ENCODE assay signal across 1 cellular context in genomic region chr16:75062135-75062943, GRCh38.
TF ChIP-seq lines count a peak whose summit lies in the region.

No MANE protein-coding gene starts in this region.

TF ChIP-seq in K562, 482 proteins besides CTCF, POLR2A, EP300 and RAD21 (continued from another document and continues in another):
- TF ChIP-seq RREB1 (CRISPR knock-in tag; IDR thresholded peaks at IDR 0.05) (no peak), CGGBP1 (CRISPR knock-in tag; IDR thresholded peaks at IDR 0.05) (no peak), NFYB (IDR thresholded peaks at IDR 0.05; ENCODE audit: extremely low read depth, insufficient read length) (no peak), MCM5 (IDR thresholded peaks at IDR 0.05; ENCODE audit: low read depth) (no peak), TAF7 (tag; IDR thresholded peaks at IDR 0.05) (no peak), E2F8 (IDR thresholded peaks at IDR 0.05; ENCODE audit: low read depth, partially characterized antibody) (no peak), PRDM10 (IDR thresholded peaks at IDR 0.05; ENCODE audit: partially characterized antibody) (no peak), NCOA6 (IDR thresholded peaks at IDR 0.05) (no peak), NFXL1 (CRISPR knock-in tag; IDR thresholded peaks at IDR 0.05) (no peak), UBTF (IDR thresholded peaks at IDR 0.05; ENCODE audit: borderline replicate concordance in 1 of 2, low read depth in 2 of 2, low read length in 2 of 2) (peak in 1 of 2 experiments; percentile 60; a peak in 1 of 4 replicates), HLTF (IDR thresholded peaks at IDR 0.05) (no peak), TEAD4 (IDR thresholded peaks at IDR 0.05; ENCODE audit: low read length) (no peak), TEAD4 (CRISPR knock-in tag; IDR thresholded peaks at IDR 0.05; ENCODE audit: borderline replicate concordance) (no peak), OTX1 (CRISPR knock-in tag; IDR thresholded peaks at IDR 0.05) (no peak), CBX5 (IDR thresholded peaks at IDR 0.05; ENCODE audit: borderline replicate concordance, low read depth) (0 out of 2 replicates have a peak, but pooled peaks have one; percentile 20), CEBPG (CRISPR knock-in tag; IDR thresholded peaks at IDR 0.05) (no peak), CEBPG (tag; conservative IDR thresholded peaks at IDR 0.05 in 1 of 2, IDR thresholded peaks at IDR 0.05 in 1 of 2) (no peak), ZNF57 (CRISPR knock-in tag; IDR thresholded peaks at IDR 0.05) (no peak), RNF2 (IDR thresholded peaks at IDR 0.05) (peak; percentile 56; the same call in 1 of the 2 replicates), JUND (IDR thresholded peaks at IDR 0.05; ENCODE audit: borderline replicate concordance, low read depth, low read length) (no peak), JUND (tag; IDR thresholded peaks at IDR 0.05; ENCODE audit: borderline replicate concordance, low read depth, low read length) (peak; percentile 50; the same call in 2 of the 3 replicates), DMBX1 (CRISPR knock-in tag; IDR thresholded peaks at IDR 0.05; ENCODE audit: borderline replicate concordance) (0 out of 2 replicates have a peak, but pooled peaks have one; percentile 46), NFRKB (IDR thresholded peaks at IDR 0.05; ENCODE audit: low read depth) (no peak), ZNF644 (tag; IDR thresholded peaks at IDR 0.05; ENCODE audit: low read depth) (no peak), POLR3A (IDR thresholded peaks at IDR 0.05; ENCODE audit: borderline replicate concordance, extremely low read depth, insufficient read depth, insufficient read length) (no peak), ELF1 (tag; IDR thresholded peaks at IDR 0.05) (no peak), MAX (CRISPR knock-in tag; IDR thresholded peaks at IDR 0.05) (peak; percentile 64), ZNF436 (CRISPR knock-in tag; IDR thresholded peaks at IDR 0.05) (no peak), DACH1 (IDR thresholded peaks at IDR 0.05; ENCODE audit: partially characterized antibody) (no peak), MAFG (tag; conservative IDR thresholded peaks at IDR 0.05) (no peak), ZBTB17 (CRISPR knock-in tag; IDR thresholded peaks at IDR 0.05) (no peak), ZNF75A (CRISPR knock-in tag; IDR thresholded peaks at IDR 0.05) (no peak), NELFE (IDR thresholded peaks at IDR 0.05; ENCODE audit: insufficient read depth, insufficient read length) (no peak), ZNF3 (CRISPR knock-in tag; IDR thresholded peaks at IDR 0.05) (no peak), KHSRP (IDR thresholded peaks at IDR 0.05) (no peak), ZNF445 (CRISPR knock-in tag; IDR thresholded peaks at IDR 0.05; ENCODE audit: low read depth) (no peak), PHF8 (IDR thresholded peaks at IDR 0.05; ENCODE audit: borderline replicate concordance, low read length) (peak; percentile 24; the same call in 1 of the 2 replicates), ATF6 (CRISPR knock-in tag; IDR thresholded peaks at IDR 0.05) (no peak), NCOA4 (IDR thresholded peaks at IDR 0.05; ENCODE audit: partially characterized antibody) (no peak), ZNF134 (CRISPR knock-in tag; conservative IDR thresholded peaks at IDR 0.05) (no peak), ERF (CRISPR knock-in tag; IDR thresholded peaks at IDR 0.05) (peak; percentile 16; the same call in 1 of the 2 replicates), STAT6 (CRISPR knock-in tag; IDR thresholded peaks at IDR 0.05) (no peak), E2F4 (CRISPR knock-in tag; IDR thresholded peaks at IDR 0.05; ENCODE audit: low read depth) (no peak)
